10 cellular contexts compared by ENCODE assay signal in the genomic region with DNA sequence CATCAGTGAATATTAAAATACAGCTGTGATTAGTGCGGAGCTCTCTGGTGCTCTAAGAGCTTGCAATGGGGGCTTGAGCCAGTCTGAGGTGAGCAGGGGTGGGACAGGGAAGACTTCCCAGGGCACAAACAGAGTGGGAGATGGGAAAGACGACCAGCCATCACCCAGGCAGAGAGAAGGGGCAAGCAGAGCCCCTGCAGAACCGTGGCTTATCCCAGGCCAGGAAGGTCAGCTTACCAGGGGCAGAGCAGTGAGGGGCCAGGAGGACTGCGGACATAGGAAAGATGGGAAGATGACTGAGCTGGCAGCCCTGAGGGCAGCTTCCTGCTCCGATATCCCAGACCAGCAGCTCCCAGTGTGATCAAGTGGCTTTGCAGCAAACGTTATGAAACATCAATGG. TPM values are rescaled to one million over a fixed set of nuclear protein-coding genes. Genes with fewer than 3 reads are reported as not detected.
DNase-seq lines count a peak whose midpoint lies in the region; ATAC-seq, FAIRE-seq and TF ChIP-seq lines count a peak whose summit lies in the region.
"Had no signal": no experiment of that assay in that cellular context is flagged by ENCODE, and none has a peak within 500 bp of the region (broad histone marks: within the 10 kb centered on the region; RNA-seq: fewer than 3 reads in every experiment).

No MANE protein-coding gene starts in this region.

- no peaks in the 10 kb centered on the region for H3K36me3 ChIP-seq in mammary epithelial cell (ENCODE audit: insufficient read depth, low read length)
- no peaks in the 10 kb centered on the region for H3K36me3 ChIP-seq in muscle layer of duodenum (ENCODE audit: control insufficient read depth in 1 of 2, insufficient read depth in 2 of 2, low read length in 2 of 2)
- no peaks in the 10 kb centered on the region for H3K36me3 ChIP-seq in BE2C
- H3K36me3 ChIP-seq: BLaER1 had no signal

- no peak overlapping the region for H3K4me3 ChIP-seq in mammary epithelial cell (replicated peaks in 1 of 3; ENCODE audit: insufficient read depth in 1 of 3, low read depth in 2 of 3, low read length in 3 of 3)
- no peak overlapping the region for H3K4me3 ChIP-seq in muscle layer of duodenum (ENCODE audit: low read depth in 1 of 2, low read length in 2 of 2)
- no peak overlapping the region for H3K4me3 ChIP-seq in BE2C (ENCODE audit: low read depth, low read length)
- H3K4me3 ChIP-seq: BLaER1, SK-N-MC had no signal

- H3K27ac ChIP-seq in mammary epithelial cell (ENCODE audit: insufficient read depth, low read depth, low read length) (peak overlapping the region; percentile 71), muscle layer of duodenum (ENCODE audit: low read length) (peak overlapping the region; percentile 88)
- H3K27ac ChIP-seq: BLaER1, SK-N-MC had no signal

- H3K4me2 ChIP-seq in mammary epithelial cell (ENCODE audit: insufficient read depth, low read depth, low read length): peak overlapping the region; percentile 27

- peaks cover 3% of the 10 kb centered on the region for H3K27me3 Mint-ChIP-seq in stimulated activated naive CD8-positive, alpha-beta T cell treated with anti-CD3 and anti-CD28 coated beads, Interleukin-15, Interleukin-2, amounts not matched to agents 100 ng/mL and 50 ng/mL, for 24 hours
- peaks cover 16% of the 10 kb centered on the region for H3K27me3 Mint-ChIP-seq in stimulated activated naive CD8-positive, alpha-beta T cell treated with anti-CD3 and anti-CD28 coated beads, Interleukin-15, amount 100 ng/mL, for 72 hours

- H3K4me1 Mint-ChIP-seq in stimulated activated naive CD8-positive, alpha-beta T cell treated with anti-CD3 and anti-CD28 coated beads, Interleukin-15, Interleukin-2, amounts not matched to agents 100 ng/mL and 50 ng/mL, for 24 hours (ENCODE audit: low read depth): peaks cover 37% of the 10 kb centered on the region
- peaks cover 33% of the 10 kb centered on the region for H3K4me1 Mint-ChIP-seq in stimulated activated naive CD8-positive, alpha-beta T cell treated with anti-CD3 and anti-CD28 coated beads, Interleukin-15, amount 100 ng/mL, for 72 hours

- no peaks in the 10 kb centered on the region for H3K36me3 Mint-ChIP-seq in stimulated activated naive CD8-positive, alpha-beta T cell treated with anti-CD3 and anti-CD28 coated beads, Interleukin-15, Interleukin-2, amounts not matched to agents 100 ng/mL and 50 ng/mL, for 24 hours (ENCODE audit: low read depth)

- BruUV-seq in mammary epithelial cell (replicated peaks; lab: Mats Ljungman, UMichigan): no TSS peak

- peak overlapping the region; percentile 70 for H3K27ac Mint-ChIP-seq in stimulated activated naive CD8-positive, alpha-beta T cell treated with anti-CD3 and anti-CD28 coated beads, Interleukin-15, Interleukin-2, amounts not matched to agents 100 ng/mL and 50 ng/mL, for 24 hours
- peak overlapping the region in 1 of 2 donors; percentile 25 for H3K27ac Mint-ChIP-seq in stimulated activated naive CD8-positive, alpha-beta T cell treated with anti-CD3 and anti-CD28 coated beads, Interleukin-15, amount 100 ng/mL, for 72 hours

- CTCF ChIA-PET in mammary epithelial cell (lab: Charles Lee; ENCODE audit: low non-redundant PET): interaction anchor here (0.7 kb wide), 1 partner anchor 87 kb away, joined by 5 read pairs; no protein-coding TSS in a partner anchor

- dilution Hi-C loops in mammary epithelial cell (cut with HindIII; ENCODE audit: low sequenced_read_pairs): loop anchor here (5.0 kb wide), 1 partner anchor 70 kb away; no protein-coding TSS in a partner anchor

- intact Hi-C loops in mammary epithelial cell (cut with micrococcal nuclease): loop anchor here (1.0 to 2.0 kb wide), 4 partner anchors 22 to 84 kb away; no protein-coding TSS in a partner anchor

- peak overlapping the region; percentile 13 for H3K9ac ChIP-seq in mammary epithelial cell (ENCODE audit: insufficient read depth, low read length)
- H3K9ac ChIP-seq: BLaER1 had no signal

- H3K4me1 ChIP-seq in mammary epithelial cell (ENCODE audit: insufficient read depth, low read length) (peaks cover 33% of the 10 kb centered on the region), muscle layer of duodenum (ENCODE audit: control insufficient read depth in 1 of 2, insufficient read depth in 2 of 2, low read length in 2 of 2) (peaks cover 0 to 8% of the 10 kb centered on the region in 2 donors), BE2C (no peaks in the 10 kb centered on the region)

- H3K79me2 ChIP-seq in mammary epithelial cell (ENCODE audit: insufficient read depth, low read length): no peaks in the 10 kb centered on the region

- no peaks in the 10 kb centered on the region for H3K9me3 Mint-ChIP-seq in stimulated activated naive CD8-positive, alpha-beta T cell treated with anti-CD3 and anti-CD28 coated beads, Interleukin-15, Interleukin-2, amounts not matched to agents 100 ng/mL and 50 ng/mL, for 24 hours
- H3K9me3 Mint-ChIP-seq in stimulated activated naive CD8-positive, alpha-beta T cell treated with anti-CD3 and anti-CD28 coated beads, Interleukin-15, amount 100 ng/mL, for 72 hours: no peaks in the 10 kb centered on the region

- 55% methylated on average over 6 of the region's 6 CpGs for WGBS in mammary epithelial cell (ENCODE audit: low coverage, missing lambda C conversion rate)

- no peak for TF ChIP-seq CTCF in mammary epithelial cell (conservative IDR thresholded peaks at IDR 0.05 in 1 of 2, IDR thresholded peaks at IDR 0.05 in 1 of 2; ENCODE audit: extremely low read depth in 1 of 2, insufficient read depth in 1 of 2, low read depth in 1 of 2, low read length in 2 of 2)
- TF ChIP-seq CTCF in BE2C (IDR thresholded peaks at IDR 0.05; ENCODE audit: low read depth, low read length): no peak

- no peak overlapping the region for H3K4me3 Mint-ChIP-seq in stimulated activated naive CD8-positive, alpha-beta T cell treated with anti-CD3 and anti-CD28 coated beads, Interleukin-15, Interleukin-2, amounts not matched to agents 100 ng/mL and 50 ng/mL, for 24 hours
- peak overlapping the region in 1 of 2 donors; percentile 19 for H3K4me3 Mint-ChIP-seq in stimulated activated naive CD8-positive, alpha-beta T cell treated with anti-CD3 and anti-CD28 coated beads, Interleukin-15, amount 100 ng/mL, for 72 hours

- FAIRE-seq in frontal cortex (lab: Jason Lieb, UNC): no peak

- ATAC-seq in stimulated activated naive CD8-positive, alpha-beta T cell treated with anti-CD3 and anti-CD28 coated beads, Interleukin-15, Interleukin-2, amounts not matched to agents 100 U/mL and 50 U/mL, for 24 hours: no peak
- no peak for ATAC-seq in stimulated activated naive CD8-positive, alpha-beta T cell treated with anti-CD3 and anti-CD28 coated beads, Interleukin-15, amount 100 ng/mL, for 72 hours

- in situ Hi-C loops in mammary epithelial cell (cut with MboI; ENCODE audit: low sequenced_read_pairs in 2 of 2): no loop called here

- H2AFZ ChIP-seq in mammary epithelial cell (ENCODE audit: low read depth, low read length): peak overlapping the region; percentile 1

- no peaks in the 10 kb centered on the region for H4K20me1 ChIP-seq in mammary epithelial cell (ENCODE audit: insufficient read depth, low read length)
- H4K20me1 ChIP-seq: BLaER1 had no signal

- DNase-seq in stimulated activated naive CD8-positive, alpha-beta T cell treated with anti-CD3 and anti-CD28 coated beads, Interleukin-15, Interleukin-2, amounts not matched to agents 100 U/mL and 50 U/mL, for 24 hours: no peak
- no peak for DNase-seq in mammary epithelial cell
- DNase-seq in BE2C: no peak
- no peak for DNase-seq in frontal cortex (ENCODE audit: low spot score in 2 of 2)
- DNase-seq in NCI-H1417 (lab: John Stamatoyannopoulos, UW): no peak
- no peak for DNase-seq in stimulated activated naive CD8-positive, alpha-beta T cell treated with anti-CD3 and anti-CD28 coated beads, Interleukin-15, amount 100 ng/mL, for 72 hours

- H3K27me3 ChIP-seq in mammary epithelial cell (ENCODE audit: insufficient read depth, low read length): no peaks in the 10 kb centered on the region
- H3K27me3 ChIP-seq in muscle layer of duodenum (ENCODE audit: low read depth, low read length): no peaks in the 10 kb centered on the region
- no peaks in the 10 kb centered on the region for H3K27me3 ChIP-seq in BE2C
- H3K27me3 ChIP-seq: BLaER1 had no signal

- no peaks in the 10 kb centered on the region for H3K9me3 ChIP-seq in mammary epithelial cell (replicated peaks; ENCODE audit: insufficient read depth, low read length)
- no peaks in the 10 kb centered on the region for H3K9me3 ChIP-seq in muscle layer of duodenum (ENCODE audit: control insufficient read depth in 1 of 2, low read length in 2 of 2)
- no peaks in the 10 kb centered on the region for H3K9me3 ChIP-seq in BE2C
- H3K9me3 ChIP-seq: BLaER1 had no signal

RNA-seq across cellular contexts. Expression of gene IFFO2, which starts 55.4 kb away (rescaled TPM):
- total RNA-seq in mammary epithelial cell (100 to 1,000 TPM in 1 of 2 donors, 10 to 100 TPM in 1; 94.8 to 304 TPM), frontal cortex (7.7 TPM)
- polyA plus RNA-seq in mammary epithelial cell: 66.9 TPM
- 116 TPM for polyA minus RNA-seq in mammary epithelial cell
- polyA plus RNA-seq in BE2C (2012; ENCODE audit: insufficient read depth, insufficient read length, low read depth): 0.29 TPM

Comparison
In these comparisons a context has a peak if more than half of its experiments do, and no peak if none do; other contexts are left out.
1. RNA of gene IFFO2, which starts 55.4 kb away (total RNA-seq): 94.8 to 304 TPM in mammary epithelial cell; 7.7 TPM in frontal cortex (single experiment); every median in the first group is over 10 times any median in the second.